In genomic region chr22:20215742-20216141, GRCh38 we compare ENCODE assay signal across 17 cellular contexts. TPM values are rescaled to one million over a fixed set of nuclear protein-coding genes. Genes with fewer than 3 reads are reported as not detected.
DNase-seq lines count a peak whose midpoint lies in the region; ATAC-seq and TF ChIP-seq lines count a peak whose summit lies in the region.
"Had no signal": no experiment of that assay in that cellular context is flagged by ENCODE, and none has a peak within 500 bp of the region (broad histone marks: within the 10 kb centered on the region; RNA-seq: fewer than 3 reads in every experiment).

No MANE protein-coding gene starts in this region.

- 88 to 100% methylated on average over 3 to 4 of the region's 4 CpGs for WGBS in endodermal cell (ENCODE audit: insufficient coverage in 1 of 2, insufficient read length in 1 of 2), 2 experiments
- 75 to 89% methylated on average over 3 to 4 of the region's 4 CpGs for WGBS in thyroid gland, 2 donors

- no peak overlapping the region for H3K4me3 ChIP-seq in DND-41 (ENCODE audit: low read depth in 1 of 2, low read length in 2 of 2)
- no peak overlapping the region for H3K4me3 ChIP-seq in OCI-LY1 (ENCODE audit: low read depth, low read length, poor library complexity, severe bottlenecking)
- H3K4me3 ChIP-seq in endodermal cell (ENCODE audit: low read length) = no peak overlapping the region
- no peak overlapping the region for H3K4me3 ChIP-seq in thyroid gland (replicated peaks in 1 of 3)
- H3K4me3 ChIP-seq: HAP-1, SK-N-MC had no signal

- H3K9me3 ChIP-seq in DND-41 (ENCODE audit: insufficient read depth, low read length, severe bottlenecking) (no peaks in the 10 kb centered on the region), OCI-LY1 (ENCODE audit: low read length) (no peaks in the 10 kb centered on the region), endodermal cell (ENCODE audit: control insufficient read depth, low read length) (peaks cover 9% of the 10 kb centered on the region), thyroid gland (no peaks in the 10 kb centered on the region)
- H3K9me3 ChIP-seq: BE2C, HAP-1 had no signal

- no peak overlapping the region for H2AFZ ChIP-seq in DND-41 (ENCODE audit: low read depth, low read length)
- H2AFZ ChIP-seq in OCI-LY1 (ENCODE audit: low read length) = no peak overlapping the region

- intact Hi-C loops in Right ventricle myocardium inferior (cut with DNase I) (loop anchor here (5.0 kb wide), 1 partner anchor 57 kb away; no protein-coding TSS in a partner anchor), thyroid gland (cut with DNase I) (no loop called here)

- H3K4me2 ChIP-seq in DND-41 (ENCODE audit: insufficient read depth, low read length) (no peak overlapping the region), OCI-LY1 (ENCODE audit: low read length) (no peak overlapping the region)

- no peaks in the 10 kb centered on the region for H3F3A ChIP-seq in OCI-LY1 (ENCODE audit: insufficient read depth, low read length)

- TF ChIP-seq POLR2A in thyroid gland (IDR thresholded peaks at IDR 0.05) = no peak

- H3K79me2 ChIP-seq in DND-41 (ENCODE audit: insufficient read depth, low read length) (no peaks in the 10 kb centered on the region), OCI-LY1 (ENCODE audit: insufficient read depth, low read length) (no peaks in the 10 kb centered on the region)

- no peak overlapping the region for H3K4me3 Mint-ChIP-seq in endodermal cell

- peaks cover 2% of the 10 kb centered on the region for H3K9me3 Mint-ChIP-seq in endodermal cell

- no peaks in the 10 kb centered on the region for H3K27me3 Mint-ChIP-seq in endodermal cell (ENCODE audit: insufficient read depth)

- in situ Hi-C loops in GM13977 (cut with MboI; ENCODE audit: low pct_unique_long_range_greater_than_20kb, low sequenced_read_pairs, unreplicated experiment) = no loop called here

- H3K9ac ChIP-seq in DND-41 (ENCODE audit: low read depth, low read length) (no peak overlapping the region), OCI-LY1 (ENCODE audit: low read length) (no peak overlapping the region), endodermal cell (ENCODE audit: extremely low read depth, low read length, poor library complexity, severe bottlenecking) (no peak overlapping the region)

- no peaks in the 10 kb centered on the region for H3K9me2 ChIP-seq in OCI-LY1 (ENCODE audit: low read depth, low read length)

- no peak for ATAC-seq in DND-41 (ENCODE audit: insufficient read depth, low read depth)
- ATAC-seq in Right ventricle myocardium inferior = no peak

- peaks cover 3% of the 10 kb centered on the region for H3K4me1 Mint-ChIP-seq in endodermal cell

- no peak overlapping the region for H3K27ac Mint-ChIP-seq in endodermal cell

- no peaks in the 10 kb centered on the region for H3K36me3 Mint-ChIP-seq in endodermal cell (ENCODE audit: low read depth)

- no peaks in the 10 kb centered on the region for H3K4me1 ChIP-seq in DND-41 (ENCODE audit: insufficient read depth, low read length)
- no peaks in the 10 kb centered on the region for H3K4me1 ChIP-seq in OCI-LY1 (ENCODE audit: insufficient read depth, low read length, severe bottlenecking)
- no peaks in the 10 kb centered on the region for H3K4me1 ChIP-seq in endodermal cell (ENCODE audit: control insufficient read depth, insufficient read depth, low read length)
- H3K4me1 ChIP-seq in thyroid gland = peaks cover 17% of the 10 kb centered on the region in 2 donors
- H3K4me1 ChIP-seq: HAP-1 had no signal

- TF ChIP-seq CTCF in DND-41 (IDR thresholded peaks at IDR 0.05; ENCODE audit: borderline replicate concordance, extremely low read depth, low read length, poor library complexity, severe bottlenecking) = peak; percentile 9
- peak; percentile 8 for TF ChIP-seq CTCF in GM13977 (IDR thresholded peaks at IDR 0.05; ENCODE audit: extremely low read depth, insufficient read depth, missing control alignments)
- TF ChIP-seq CTCF in OCI-LY1 (IDR thresholded peaks at IDR 0.05; ENCODE audit: low read length) = peak; percentile 27; the same call in 1 of the 2 replicates
- peak; percentile 27 for TF ChIP-seq CTCF in endodermal cell (conservative IDR thresholded peaks at IDR 0.05)
- TF ChIP-seq CTCF in thyroid gland (IDR thresholded peaks at IDR 0.05) = no peak

- H3K27me3 ChIP-seq in DND-41 (ENCODE audit: insufficient read depth, low read length, poor library complexity) (no peaks in the 10 kb centered on the region), OCI-LY1 (ENCODE audit: insufficient read depth, low read length) (peaks cover 17% of the 10 kb centered on the region; the same call in 1 of the 2 replicates), endodermal cell (ENCODE audit: control insufficient read depth, insufficient read depth, low read length, poor library complexity, severe bottlenecking) (no peaks in the 10 kb centered on the region), thyroid gland (no peaks in the 10 kb centered on the region)
- H3K27me3 ChIP-seq: BE2C had no signal

- no peaks in the 10 kb centered on the region for H3K36me3 ChIP-seq in DND-41 (ENCODE audit: insufficient read depth, low read length)
- H3K36me3 ChIP-seq in OCI-LY1 (ENCODE audit: insufficient read depth, low read length) = no peaks in the 10 kb centered on the region; the same call in 1 of the 2 replicates
- no peaks in the 10 kb centered on the region for H3K36me3 ChIP-seq in endodermal cell (ENCODE audit: control insufficient read depth, insufficient read depth, low read length)
- H3K36me3 ChIP-seq in thyroid gland = no peaks in the 10 kb centered on the region
- H3K36me3 ChIP-seq: BE2C, HAP-1 had no signal

- no peak overlapping the region for H3K27ac ChIP-seq in DND-41 (ENCODE audit: low read length)
- H3K27ac ChIP-seq in OCI-LY1 (ENCODE audit: low read depth, low read length, poor library complexity, severe bottlenecking) = no peak overlapping the region
- H3K27ac ChIP-seq in endodermal cell (ENCODE audit: low read depth, low read length) = no peak overlapping the region
- no peak overlapping the region for H3K27ac ChIP-seq in thyroid gland
- H3K27ac ChIP-seq: SK-N-MC had no signal

- DNase-seq in DND-41 = no peak
- DNase-seq in GM13977 (ENCODE audit: low spot score) = no peak
- no peak for DNase-seq in endodermal cell
- no peak for DNase-seq in SKM-1 treated with dmso at 0.1 percent for 144 hours (lab: John Stamatoyannopoulos, UW; ENCODE audit: unreplicated experiment)
- no peak for DNase-seq in Right ventricle myocardium inferior (ENCODE audit: missing footprints)
- DNase-seq in thyroid gland = no peak
- DNase-seq: BE2C; NCI-H1092; NCI-H1694; NCI-H2107; NCI-H345; NCI-H526 treated with DMSO at 0.1 percent for 48 hours; NK-92 treated with Interleukin-12 subunit alpha and Interleukin-12 subunit beta, amount 100 ng/mL, for 24 hours; T-helper 1 cell had no signal

- no peaks in the 10 kb centered on the region for H4K20me1 ChIP-seq in DND-41 (ENCODE audit: insufficient read depth, low read length)
- no peaks in the 10 kb centered on the region for H4K20me1 ChIP-seq in OCI-LY1 (ENCODE audit: insufficient read depth, low read length)

RNA-seq across cellular contexts. Expression of gene RTN4R, which starts 52.4 kb away (rescaled TPM):
- total RNA-seq in endodermal cell (10 to 100 TPM; 12.8 to 17.7 TPM), Right ventricle myocardium inferior (1.2 TPM), thyroid gland (1 to 10 TPM; 4.0 to 8.6 (median 5.9) TPM)
- 28.2 TPM for polyA plus RNA-seq in endodermal cell (2013, experiment 1 of 2)
- 24.1 TPM for polyA plus RNA-seq in endodermal cell (2013, experiment 2 of 2)

Comparison
In these comparisons a context has a peak if more than half of its experiments do, and no peak if none do; other contexts are left out.
1. CTCF ChIP-seq: peak in DND-41 (single experiment), GM13977 (single experiment), OCI-LY1 (single experiment) and endodermal cell (single experiment); none in thyroid gland (0 of 6).